8 cellular contexts compared by ENCODE assay signal in genomic region chr14:69152181-69152943, GRCh38. TPM values are rescaled to one million over a fixed set of nuclear protein-coding genes. Genes with fewer than 3 reads are reported as not detected.
DNase-seq lines count a peak whose midpoint lies in the region; ATAC-seq and TF ChIP-seq lines count a peak whose summit lies in the region.

No MANE protein-coding gene starts in this region.

- H3K9me2 ChIP-seq in Loucy (replicated peaks; ENCODE audit: low read depth, low read length): no peaks in the 10 kb centered on the region

- peaks cover 7% of the 10 kb centered on the region; the same call in 1 of the 2 replicates for H3K36me3 ChIP-seq in Loucy (ENCODE audit: insufficient read depth, low read length)
- peaks cover 7 to 8% of the 10 kb centered on the region in 2 donors for H3K36me3 ChIP-seq in duodenal mucosa (ENCODE audit: control insufficient read depth in 1 of 2, insufficient read depth in 2 of 2, low read length in 2 of 2)
- H3K36me3 ChIP-seq in lung (ENCODE audit: control insufficient read depth in 2 of 2, insufficient read depth in 2 of 2, low read length in 2 of 2): peaks cover 2 to 5% of the 10 kb centered on the region in 2 donors
- peaks cover 0 to 15% (median 11%) of the 10 kb centered on the region in 4 donors for H3K36me3 ChIP-seq in stomach

- no peak for TF ChIP-seq POLR2A in stomach (IDR thresholded peaks at IDR 0.05)

- H3K9ac ChIP-seq in Loucy (ENCODE audit: low read depth, low read length, poor library complexity, severe bottlenecking) (peak overlapping the region; percentile 94), duodenal mucosa (ENCODE audit: low read depth in 1 of 2, low read length in 2 of 2) (peak overlapping the region; percentile 89 to 90)

- peaks cover 32% of the 10 kb centered on the region for H3K4me1 ChIP-seq in Loucy (ENCODE audit: insufficient read depth, low read length, poor library complexity, severe bottlenecking)
- H3K4me1 ChIP-seq in duodenal mucosa (ENCODE audit: control insufficient read depth in 1 of 2, insufficient read depth in 2 of 2, low read length in 2 of 2): peaks cover 21% of the 10 kb centered on the region in 2 donors
- H3K4me1 ChIP-seq in lung (ENCODE audit: control insufficient read depth in 2 of 2, insufficient read depth in 2 of 2, low read length in 2 of 2): peaks cover 5 to 17% of the 10 kb centered on the region in 2 donors
- H3K4me1 ChIP-seq in stomach: peaks cover 14 to 56% (median 41%) of the 10 kb centered on the region in 4 donors

- H2AFZ ChIP-seq in Loucy (ENCODE audit: low read length): peak overlapping the region; percentile 83

- H3K27ac ChIP-seq in duodenal mucosa (ENCODE audit: low read depth, low read length) (peak overlapping the region; percentile 85), lung (ENCODE audit: low read depth in 1 of 2, low read length in 1 of 2) (peak overlapping the region; percentile 84 to 97), stomach (peak overlapping the region; percentile 93 to 99 (median 98))

- peak; percentile 45 for DNase-seq in AG08396 (ENCODE audit: low spot score)
- peak; percentile 46 to 49 for DNase-seq in activated CD4-positive, alpha-beta T cell treated with anti-CD3 and anti-CD28 coated beads for 4 hours
- DNase-seq in lung (ENCODE audit: low spot score): peak; percentile 50
- DNase-seq in stomach: no peak

- H3K4me2 ChIP-seq in Loucy (ENCODE audit: low read depth, low read length, poor library complexity, severe bottlenecking): peak overlapping the region; percentile 90

- H3K9me3 ChIP-seq in Loucy (ENCODE audit: insufficient read depth, low read depth, low read length) (no peaks in the 10 kb centered on the region), duodenal mucosa (ENCODE audit: control insufficient read depth in 1 of 2, low read length in 2 of 2) (no peaks in the 10 kb centered on the region), lung (ENCODE audit: control insufficient read depth in 2 of 2, insufficient read depth in 1 of 2, low read length in 1 of 2) (no peaks in the 10 kb centered on the region), stomach (no peaks in the 10 kb centered on the region)

- H3K27me3 ChIP-seq in Loucy (ENCODE audit: insufficient read depth, low read length, poor library complexity, severe bottlenecking) (peaks cover 6% of the 10 kb centered on the region), duodenal mucosa (ENCODE audit: control insufficient read depth in 1 of 2, insufficient read depth in 2 of 2, low read length in 2 of 2) (no peaks in the 10 kb centered on the region), lung (ENCODE audit: control insufficient read depth, insufficient read depth) (no peaks in the 10 kb centered on the region), stomach (no peaks in the 10 kb centered on the region)

- TF ChIP-seq CTCF in Loucy (conservative IDR thresholded peaks at IDR 0.05; ENCODE audit: low read length) (no peak), lung (IDR thresholded peaks at IDR 0.05; ENCODE audit: control extremely low read depth, extremely low read depth) (no peak), stomach (IDR thresholded peaks at IDR 0.05) (no peak)

- H3K4me3 ChIP-seq in Loucy (ENCODE audit: low read length, poor library complexity, severe bottlenecking) (peak overlapping the region; percentile 92), duodenal mucosa (ENCODE audit: low read depth in 1 of 2, low read length in 2 of 2) (peak overlapping the region; percentile 93 to 96), lung (peak overlapping the region; percentile 95), stomach (peak overlapping the region; percentile 69 to 90 (median 82))

- peak; percentile 5 for ATAC-seq in GM18909 (IDR thresholded peaks at IDR 0.05; ENCODE audit: poor library complexity, unreplicated experiment)
- ATAC-seq in lung (ENCODE audit: insufficient read depth, low FRiP score): peak; percentile 23
- ATAC-seq in GM21447 (IDR thresholded peaks at IDR 0.05; ENCODE audit: unreplicated experiment): no peak

- peaks cover 51% of the 10 kb centered on the region for H3K79me2 ChIP-seq in Loucy (ENCODE audit: insufficient read depth, low read length)

- peaks cover 38% of the 10 kb centered on the region for H4K20me1 ChIP-seq in Loucy (ENCODE audit: insufficient read depth, low read length, poor library complexity, severe bottlenecking)

- 0 to 1% methylated on average over 37 to 39 of the region's 39 CpGs for WGBS in lung, 2 donors
- WGBS in stomach, 5 donors: 0 to 1% (median 1%) methylated on average over 19 to 39 of the region's 39 CpGs

- no peaks in the 10 kb centered on the region for H3F3A ChIP-seq in Loucy (ENCODE audit: low read depth)

- intact Hi-C loops in stomach (cut with DNase I; ENCODE audit: low total_unique reads): no loop called here

- TF ChIP-seq EP300 in stomach (IDR thresholded peaks at IDR 0.05): no peak

RNA-seq across cellular contexts. Expression of gene DCAF5, which starts 0.6 kb away (rescaled TPM):
- total RNA-seq in lung (10 to 100 TPM; 42.2 to 50.4 TPM), stomach (10 to 100 TPM; 24.3 to 80.5 (median 43.3) TPM)
- polyA plus RNA-seq in lung (10 to 100 TPM; 20.2 TPM), stomach (10 to 100 TPM; 13.9 to 16.2 (median 16.2) TPM)

RNA-seq across cellular contexts. Expression of gene EXD2, which starts 38.9 kb away (rescaled TPM):
- total RNA-seq in lung (10 to 100 TPM; 19.7 to 25.7 TPM), stomach (10 to 100 TPM in 3 of 5 donors, 1 to 10 TPM in 2; 8.0 to 25.4 (median 14.7) TPM)
- polyA plus RNA-seq in lung (1 to 10 TPM; 9.0 to 10.0 TPM), stomach (1 to 10 TPM; 3.4 to 9.5 (median 4.9) TPM)
